Comparison of ENCODE assay signal across 8 cellular contexts in genomic region chr7:73433924-73434700, GRCh38. TPM values are rescaled to one million over a fixed set of nuclear protein-coding genes. Genes with fewer than 3 reads are reported as not detected.
DNase-seq lines count a peak whose midpoint lies in the region; ATAC-seq, FAIRE-seq and TF ChIP-seq lines count a peak whose summit lies in the region.

No MANE protein-coding gene starts in this region.

- CTCF ChIA-PET in A549 (lab: Yijun Ruan, JAX), result interaction anchor here (0.5 to 5.4 kb wide), 8 partner anchors 12 to 113 kb away, joined by 3 to 38 read pairs (median 6); no protein-coding TSS in a partner anchor

- peak overlapping the region; percentile 82 for H3K4me2 ChIP-seq in A549

- peaks cover 6% of the 10 kb centered on the region for H3K36me3 ChIP-seq in NT2/D1 (ENCODE audit: insufficient read depth, insufficient read length, low read length)
- peaks cover 0 to 6% (median 3%) of the 10 kb centered on the region in 4 donors for H3K36me3 ChIP-seq in esophagus muscularis mucosa
- no peaks in the 10 kb centered on the region for H3K36me3 ChIP-seq in suprapubic skin

- H3K4me1 ChIP-seq in A549 (peaks cover 15% of the 10 kb centered on the region), NT2/D1 (ENCODE audit: insufficient read depth, insufficient read length) (peaks cover 19% of the 10 kb centered on the region), esophagus muscularis mucosa (peaks cover 0 to 39% (median 18%) of the 10 kb centered on the region in 4 donors), suprapubic skin (peaks cover 22% of the 10 kb centered on the region)

- TF ChIP-seq POLR2A in A549 (IDR thresholded peaks at IDR 0.05; ENCODE audit: low read length) (no peak), esophagus muscularis mucosa (IDR thresholded peaks at IDR 0.05; ENCODE audit: low read depth) (no peak), suprapubic skin (IDR thresholded peaks at IDR 0.05) (no peak), H54 (IDR thresholded peaks at IDR 0.05; ENCODE audit: low read depth, low read length) (no peak)

- DNase-seq in A549 (ENCODE audit: low read depth in 1 of 2, low spot score in 1 of 2) (no peak), NT2/D1 (ENCODE audit: low read depth, low spot score) (no peak), esophagus muscularis mucosa (ENCODE audit: extremely low spot score) (no peak), suprapubic skin (ENCODE audit: low spot score in 2 of 2) (no peak), GOT3 (lab: John Stamatoyannopoulos, UW) (no peak), AG08396 (ENCODE audit: low spot score) (no peak), H54 (ENCODE audit: insufficient read length, low spot score) (no peak)

- no peak for TF ChIP-seq RAD21 in A549 (conservative IDR thresholded peaks at IDR 0.05 in 1 of 2, IDR thresholded peaks at IDR 0.05 in 1 of 2)

- peak; percentile 24; the same call in 1 of the 3 replicates for TF ChIP-seq CTCF in A549 (IDR thresholded peaks at IDR 0.05)
- no peak for TF ChIP-seq CTCF in esophagus muscularis mucosa (IDR thresholded peaks at IDR 0.05)
- no peak for TF ChIP-seq CTCF in suprapubic skin (IDR thresholded peaks at IDR 0.05)

- FAIRE-seq in A549 (lab: Jason Lieb, UNC) (no peak), H54 (lab: Jason Lieb, UNC) (no peak)

- peak overlapping the region; percentile 71 to 85 for H3K27ac ChIP-seq in A549
- H3K27ac ChIP-seq in esophagus muscularis mucosa (replicated peaks in 1 of 4), result peak overlapping the region in 1 of 4 donors; percentile 10
- no peak overlapping the region for H3K27ac ChIP-seq in suprapubic skin

- intact Hi-C loops in esophagus muscularis mucosa (cut with DNase I), result no loop called here

- H3K9me3 ChIP-seq in A549, result no peaks in the 10 kb centered on the region
- H3K9me3 ChIP-seq in NT2/D1 (ENCODE audit: insufficient read depth, low read length), result no peaks in the 10 kb centered on the region
- H3K9me3 ChIP-seq in esophagus muscularis mucosa, result no peaks in the 10 kb centered on the region
- H3K9me3 ChIP-seq in suprapubic skin, result no peaks in the 10 kb centered on the region

- POLR2A ChIA-PET in A549 (lab: Yijun Ruan, JAX), result no interaction called here

- peak overlapping the region; percentile 51 for H3K4me3 ChIP-seq in A549
- H3K4me3 ChIP-seq in NT2/D1 (ENCODE audit: insufficient read length, low read depth), result peak overlapping the region; percentile 42
- peak overlapping the region; percentile 51 to 67 (median 53) for H3K4me3 ChIP-seq in esophagus muscularis mucosa
- H3K4me3 ChIP-seq in suprapubic skin, result peak overlapping the region; percentile 54

- H3K9ac ChIP-seq in NT2/D1 (ENCODE audit: insufficient read length, low read depth), result peak overlapping the region; percentile 21

- TF ChIP-seq EP300 in A549 (IDR thresholded peaks at IDR 0.05) (no peak), esophagus muscularis mucosa (IDR thresholded peaks at IDR 0.05) (no peak), suprapubic skin (IDR thresholded peaks at IDR 0.05) (no peak)

- H3K27me3 ChIP-seq in NT2/D1 (ENCODE audit: insufficient read depth, insufficient read length) (peaks cover 9% of the 10 kb centered on the region), esophagus muscularis mucosa (peaks cover 0 to 53% (median 8%) of the 10 kb centered on the region in 4 donors), suprapubic skin (peaks cover 21% of the 10 kb centered on the region)

- ATAC-seq in A549, result peak in 1 of 2 experiments; percentile 11; a peak in 3 of 6 replicates
- ATAC-seq in GM19025 (IDR thresholded peaks at IDR 0.05; ENCODE audit: low read depth, unreplicated experiment), result peak; percentile 22

- 85% methylated on average over 66 of the region's 110 CpGs for whole genome bisulfite sequencing in A549 (ENCODE audit: missing lambda C conversion rate)
- WGBS in esophagus muscularis mucosa, result 48% methylated on average over 17 of the region's 110 CpGs
- WGBS in suprapubic skin, result 52% methylated on average over 15 of the region's 110 CpGs

TF ChIP-seq in A549, 52 proteins besides CTCF, POLR2A, EP300 and RAD21:
- TF ChIP-seq MAX (IDR thresholded peaks at IDR 0.05), result peak; percentile 81
- TF ChIP-seq JUN (IDR thresholded peaks at IDR 0.05), result peak in 1 of 2 experiments; percentile 3; a peak in 1 of 5 replicates
- TF ChIP-seq GATA3 (IDR thresholded peaks at IDR 0.05; ENCODE audit: borderline replicate concordance), result no peak
- TF ChIP-seq MAZ (IDR thresholded peaks at IDR 0.05; ENCODE audit: borderline replicate concordance, low read depth, low read length), result no peak
- TF ChIP-seq ZSCAN20 (CRISPR knock-in tag; IDR thresholded peaks at IDR 0.05), result no peak
- peak; percentile 94 for TF ChIP-seq E2F6 (IDR thresholded peaks at IDR 0.05; ENCODE audit: borderline replicate concordance, low read depth)

RNA-seq across cellular contexts. Expression of gene FZD9, which starts 0.5 kb away (rescaled TPM):
- polyA plus RNA-seq in A549 (2011; rRNA removed) (0.57 and 0.78 TPM in 2 replicates), A549 (2017; fragmentation: RNase III; extraction: RNeasy Plus Mini Kit Qiagen cat#74134 plus additional on column Dnase treatment) (0.81 to 1.3 TPM (median 1.2 TPM) in 3 replicates)
- polyA plus RNA-seq in A549 (2012; cell fraction: cytosol; rRNA removed), result 1.2 and 2.1 TPM in 2 replicates
- polyA plus RNA-seq in A549 (2012; cell fraction: nucleus; rRNA removed), result 1.6 and 2.3 TPM in 2 replicates
- polyA minus RNA-seq in A549 (2011; rRNA and poly(A)+ RNA removed), result 0.73 and 0.83 TPM in 2 replicates
- total RNA-seq in esophagus muscularis mucosa (1 to 10 TPM in 2 of 4 donors, under 1 TPM in 2; under 0.01 to 1.7 (median 1.1) TPM), suprapubic skin (1 to 10 TPM in 2 of 4 donors, under 1 TPM in 2; 0.47 to 2.1 (median 1.3) TPM)
